10 cellular contexts compared by ENCODE assay signal in genomic region chr20:12166053-12166717, GRCh38.
DNase-seq lines count a peak whose midpoint lies in the region; ATAC-seq, FAIRE-seq and TF ChIP-seq lines count a peak whose summit lies in the region.
"Had no signal": no experiment of that assay in that cellular context is flagged by ENCODE, and none has a peak within 500 bp of the region (broad histone marks: within the 10 kb centered on the region; RNA-seq: fewer than 3 reads in every experiment).

No MANE protein-coding gene starts in this region.

- no peak overlapping the region for H3K9ac ChIP-seq in PC-3 (ENCODE audit: low read length)

- intact Hi-C loops in PC-3 (cut with micrococcal nuclease) (no loop called here), pancreas (cut with DNase I) (no loop called here)

- no peaks in the 10 kb centered on the region for H3F3A ChIP-seq in PC-3 (ENCODE audit: low read length, unreplicated experiment)

- no peaks in the 10 kb centered on the region for H3K79me2 ChIP-seq in PC-3 (ENCODE audit: low read length)

- ATAC-seq in PC-3 (0 out of 2 replicates have a peak, but pooled peaks have one; percentile 27), pancreas (peak in 3 of 4 donors; percentile 55 to 84 (median 79)), GM21515 (IDR thresholded peaks at IDR 0.05; ENCODE audit: unreplicated experiment) (no peak)
- ATAC-seq in stimulated activated naive CD8-positive, alpha-beta T cell treated with anti-CD3 and anti-CD28 coated beads, Interleukin-15, Interleukin-2, amounts not matched to agents 100 U/mL and 50 U/mL, for 24 hours = no peak

- no peak for FAIRE-seq in pancreas (lab: Jason Lieb, UNC)

- H3K4me2 ChIP-seq in PC-3 (ENCODE audit: low read length) = peak overlapping the region; percentile 33

- H3K9me3 ChIP-seq in PC-3 (ENCODE audit: low read length) = no peaks in the 10 kb centered on the region
- H3K9me3 ChIP-seq in pancreas = no peaks in the 10 kb centered on the region

- H2AFZ ChIP-seq in PC-3 (ENCODE audit: low read length) = no peak overlapping the region

- DNase-seq in COLO829 (ENCODE audit: low spot score) (peak; percentile 91), PC-3 (peak; percentile 83), fibroblast of gingiva (ENCODE audit: low read depth) (peak; percentile 89), pancreas (peak in 3 of 6 donors; percentile 5 to 26 (median 15)), HUDEP-2 (lab: John Stamatoyannopoulos, UW; ENCODE audit: unreplicated experiment in 76 of 76) (no peak)
- no peak for DNase-seq in stimulated activated naive CD8-positive, alpha-beta T cell treated with anti-CD3 and anti-CD28 coated beads, Interleukin-15, Interleukin-2, amounts not matched to agents 100 U/mL and 50 U/mL, for 24 hours
- no peak for DNase-seq in stimulated activated CD4-positive, alpha-beta T cell treated with anti-CD3 and anti-CD28 coated beads, Interleukin-4, amount 100 ng/mL, for 24 hours
- DNase-seq: activated effector memory CD4-positive, alpha-beta T cell treated with Interleukin-2 at 50 U/mL for 16 hours; NCI-H1436 treated with DMSO at 0.1 percent for 48 hours had no signal

- TF ChIP-seq CTCF in PC-3 (conservative IDR thresholded peaks at IDR 0.05; ENCODE audit: low read depth, low read length) (peak; percentile 17; the same call in 1 of the 2 replicates), pancreas (IDR thresholded peaks at IDR 0.05) (no peak)

- H3K4me1 ChIP-seq in PC-3 (ENCODE audit: insufficient read depth, low read length) = peaks cover 13% of the 10 kb centered on the region
- H3K4me1 ChIP-seq in pancreas = no peaks in the 10 kb centered on the region

- H3K27ac ChIP-seq in PC-3 (ENCODE audit: low read length) (peak overlapping the region; percentile 31), pancreas (peak overlapping the region in 1 of 4 donors; percentile 36)

- no peaks in the 10 kb centered on the region for H3K9me2 ChIP-seq in PC-3 (replicated peaks; ENCODE audit: low read length)

- H4K20me1 ChIP-seq in PC-3 (ENCODE audit: low read length) = no peaks in the 10 kb centered on the region

- WGBS in pancreas, 2 donors = 82 to 90% methylated on average over 4 of the region's 4 CpGs

- H3K36me3 ChIP-seq in PC-3 (ENCODE audit: low read depth, low read length) = no peaks in the 10 kb centered on the region
- no peaks in the 10 kb centered on the region for H3K36me3 ChIP-seq in pancreas

- no peaks in the 10 kb centered on the region for H3K27me3 ChIP-seq in PC-3 (ENCODE audit: low read length)
- H3K27me3 ChIP-seq in pancreas = no peaks in the 10 kb centered on the region

- POLR2A ChIA-PET in PC-3 (lab: Charles Lee; ENCODE audit: unreplicated experiment) = no interaction called here

- CTCF ChIA-PET in PC-3 (lab: Charles Lee) = no interaction called here

- no TSS peak for BruUV-seq in PC-3 (replicated peaks; lab: Mats Ljungman, UMichigan)

- H3K4me3 ChIP-seq in PC-3 (ENCODE audit: low read length) (no peak overlapping the region), pancreas (no peak overlapping the region)

Comparison
In these comparisons a context has a peak if more than half of its experiments do, and no peak if none do; other contexts are left out.
1. DNase-seq: peak in COLO829 (single experiment), PC-3 (single experiment) and fibroblast of gingiva (single experiment); none in stimulated activated naive CD8-positive, alpha-beta T cell treated with anti-CD3 and anti-CD28 coated beads, Interleukin-15, Interleukin-2, amounts not matched to agents 100 U/mL and 50 U/mL, for 24 hours (single experiment), stimulated activated CD4-positive, alpha-beta T cell treated with anti-CD3 and anti-CD28 coated beads, Interleukin-4, amount 100 ng/mL, for 24 hours (single experiment) and HUDEP-2 (0 of 76).
2. ATAC-seq: peak in PC-3 (single experiment) and pancreas (3 of 4); none in stimulated activated naive CD8-positive, alpha-beta T cell treated with anti-CD3 and anti-CD28 coated beads, Interleukin-15, Interleukin-2, amounts not matched to agents 100 U/mL and 50 U/mL, for 24 hours (single experiment) and GM21515 (single experiment).